In genomic region chr2:10659898-10660568, GRCh38 we compare ENCODE assay signal across 1 cellular context.
TF ChIP-seq lines count a peak whose summit lies in the region.

No MANE protein-coding gene starts in this region.

TF ChIP-seq in IMR-90, 13 proteins besides CTCF, POLR2A, EP300 and RAD21 (continued from another document):
- no peak for TF ChIP-seq ELK1 (IDR thresholded peaks at IDR 0.05; ENCODE audit: borderline replicate concordance, low read depth, low read length)
- TF ChIP-seq MAFK (IDR thresholded peaks at IDR 0.05; ENCODE audit: low read depth, low read length) = 0 out of 2 replicates have a peak, but pooled peaks have one; percentile 2
- peak; percentile 71 for TF ChIP-seq FOS (IDR thresholded peaks at IDR 0.05; ENCODE audit: low read depth, low read length)
- no peak for TF ChIP-seq RFX5 (IDR thresholded peaks at IDR 0.05; ENCODE audit: low read depth, low read length)
- peak; percentile 54; the same call in 1 of the 2 replicates for TF ChIP-seq BHLHE40 (IDR thresholded peaks at IDR 0.05; ENCODE audit: low read depth, low read length)
- TF ChIP-seq NFE2L2 (IDR thresholded peaks at IDR 0.05; ENCODE audit: low read depth, low read length) = no peak
